11 cellular contexts compared by ENCODE assay signal in genomic region chr22:50701076-50701419, GRCh38. TPM values are rescaled to one million over a fixed set of nuclear protein-coding genes. Genes with fewer than 3 reads are reported as not detected.
"Had no signal": no experiment of that assay in that cellular context is flagged by ENCODE, and none has a peak within 500 bp of the region (broad histone marks: within the 10 kb centered on the region; RNA-seq: fewer than 3 reads in every experiment).

No MANE protein-coding gene starts in this region.

- DNase-seq: activated CD4-positive, alpha-beta T cell treated with anti-CD3 and anti-CD28 coated beads for 48 hours; activated CD8-positive, alpha-beta memory T cell treated with anti-CD3 and anti-CD28 coated beads, Interleukin-2, amount 50 U/mL, for 48 hours; activated CD8-positive, alpha-beta T cell treated with anti-CD3 and anti-CD28 coated beads, Interleukin-2, amount 10 ng/mL, durations not matched to agents 7 days and 5 days; central memory CD4-positive, alpha-beta T cell; hypothalamus; mesenchymal stem cell; SK-N-SH had no signal

- H3K4me3 ChIP-seq: tibial nerve had no signal

- H3K27me3 ChIP-seq: tibial nerve had no signal

- H3K27ac ChIP-seq: tibial nerve had no signal

- H3K9me3 ChIP-seq: SK-N-SH, tibial nerve had no signal

- ATAC-seq: activated CD8-positive, alpha-beta T cell treated with anti-CD3 and anti-CD28 coated beads, Interleukin-2, amount 10 ng/mL, durations not matched to agents 7 days and 5 days; natural killer cell treated with Interleukin-12 subunit alpha and Interleukin-12 subunit beta and Interleukin-15 and Interleukin-18, amount 100 ng/mL, for 72 hours had no signal

RNA-seq across cellular contexts. Expression of gene SHANK3, which starts 28.4 kb away (rescaled TPM):
- total RNA-seq: natural killer cell treated with Interleukin-12 subunit alpha and Interleukin-12 subunit beta and Interleukin-15 and Interleukin-18, amount 100 ng/mL, for 72 hours; T-helper 1 cell treated with Interleukin-12 subunit alpha and Interleukin-12 subunit beta and Interleukin-4 antibody, amounts not matched to agents 30 ng/mL and 1 ng/mL, for 36 hours had no signal

RNA-seq across cellular contexts. Expression of gene ACR, which starts 37.0 kb away (rescaled TPM):
- total RNA-seq: activated CD8-positive, alpha-beta T cell treated with anti-CD3 and anti-CD28 coated beads, Interleukin-2, amount 10 ng/mL, durations not matched to agents 7 days and 5 days; natural killer cell treated with Interleukin-12 subunit alpha and Interleukin-12 subunit beta and Interleukin-15 and Interleukin-18, amount 100 ng/mL, for 72 hours; renal cortical epithelial cell; T-helper 1 cell treated with Interleukin-12 subunit alpha and Interleukin-12 subunit beta and Interleukin-4 antibody, amounts not matched to agents 30 ng/mL and 1 ng/mL, for 36 hours had no signal
